Comparison of ENCODE assay signal across 21 cellular contexts in genomic region chr9:129104051-129104450, GRCh38. TPM values are rescaled to one million over a fixed set of nuclear protein-coding genes. Genes with fewer than 3 reads are reported as not detected.
DNase-seq lines count a peak whose midpoint lies in the region; ATAC-seq and TF ChIP-seq lines count a peak whose summit lies in the region.
"Had no signal": no experiment of that assay in that cellular context is flagged by ENCODE, and none has a peak within 500 bp of the region (broad histone marks: within the 10 kb centered on the region; RNA-seq: fewer than 3 reads in every experiment).

No MANE protein-coding gene starts in this region.

- no peaks in the 10 kb centered on the region for H3K36me3 Mint-ChIP-seq in activated CD4-positive, alpha-beta T cell treated with anti-CD3 and anti-CD28 coated beads, Interleukin-2, amount 10 ng/mL, durations not matched to agents 7 days and 5 days (ENCODE audit: low read depth)

- no peak overlapping the region for H3K9ac ChIP-seq in neuronal stem cell (ENCODE audit: low read depth, low read length, poor library complexity)
- H3K9ac ChIP-seq: BLaER1 treated with 17β-estradiol and CSF1 and Interleukin-3, amounts not matched to agents 10 nM and 100 nM had no signal

- no CpG with 5 or more reads among the region's 11 CpGs for WGBS in neuronal stem cell (ENCODE audit: extremely low coverage in 2 of 2, insufficient read length in 2 of 2, insufficient replicate concordance in 1 of 2), 2 donors
- 63 to 85% (median 67%) methylated on average over 11 of the region's 11 CpGs for WGBS in psoas muscle, 3 donors

- H3K27ac ChIP-seq in RWPE1 (peak overlapping the region; percentile 68), neuronal stem cell (replicated peaks; ENCODE audit: low read length) (no peak overlapping the region), psoas muscle (peak overlapping the region; percentile 84)
- H3K27ac ChIP-seq: A549; BLaER1 treated with 17β-estradiol and CSF1 and Interleukin-3, amounts not matched to agents 10 nM and 100 nM had no signal

- H2BK5ac ChIP-seq in neuronal stem cell (ENCODE audit: low read length): no peak overlapping the region

- POLR2A ChIA-PET in RWPE1 (lab: Yijun Ruan, JAX; ENCODE audit: low non-redundant PET): interaction anchor here (1.8 kb wide), 1 partner anchor 23 kb away, joined by 7 read pairs; the partner anchor contains the start of gene DOLPP1
- POLR2A ChIA-PET in activated CD4-positive, alpha-beta T cell treated with anti-CD3 and anti-CD28 coated beads, Interleukin-2, amount 10 ng/mL, durations not matched to agents 7 days and 5 days (lab: Charles Lee): no interaction called here

- no peak overlapping the region for H3K27ac Mint-ChIP-seq in activated CD4-positive, alpha-beta T cell treated with anti-CD3 and anti-CD28 coated beads, Interleukin-2, amount 10 ng/mL, durations not matched to agents 7 days and 5 days
- H3K27ac Mint-ChIP-seq: CD4-positive, alpha-beta T cell; CD8-positive, alpha-beta memory T cell had no signal

- H4K8ac ChIP-seq in neuronal stem cell (ENCODE audit: low read depth, low read length): no peak overlapping the region

- H3K4me3 ChIP-seq in neuronal stem cell (ENCODE audit: low read length in 2 of 2) (no peak overlapping the region), psoas muscle (peak overlapping the region; percentile 38)
- H3K4me3 ChIP-seq: A549; BLaER1 treated with 17β-estradiol and CSF1 and Interleukin-3, amounts not matched to agents 10 nM and 100 nM had no signal

- H3K9me3 ChIP-seq in neuronal stem cell (replicated peaks in 1 of 2; ENCODE audit: control insufficient read depth in 2 of 2, insufficient read depth in 1 of 2, low read depth in 1 of 2, low read length in 2 of 2): no peaks in the 10 kb centered on the region
- no peaks in the 10 kb centered on the region for H3K9me3 ChIP-seq in psoas muscle
- H3K9me3 ChIP-seq: A549; BE2C; BLaER1 treated with 17β-estradiol and CSF1 and Interleukin-3, amounts not matched to agents 10 nM and 100 nM had no signal

- H3K14ac ChIP-seq in neuronal stem cell (ENCODE audit: low read length): no peak overlapping the region

- TF ChIP-seq CTCF in RWPE1 (conservative IDR thresholded peaks at IDR 0.05; ENCODE audit: low read depth): no peak
- TF ChIP-seq CTCF in psoas muscle (IDR thresholded peaks at IDR 0.05): no peak

- H2BK15ac ChIP-seq in neuronal stem cell (ENCODE audit: low read length): no peak overlapping the region

- no peak overlapping the region for H3K4ac ChIP-seq in neuronal stem cell (ENCODE audit: low read length)

- DNase-seq in D341Med (ENCODE audit: low spot score) (peak; percentile 19), RWPE1 (ENCODE audit: low spot score) (no peak), neuronal stem cell (ENCODE audit: low spot score) (no peak), psoas muscle (no peak), GOT3 (lab: John Stamatoyannopoulos, UW) (no peak), SHP77 (lab: John Stamatoyannopoulos, UW) (no peak)
- DNase-seq in activated CD4-positive, alpha-beta T cell treated with anti-CD3 and anti-CD28 coated beads, Interleukin-2, amount 10 ng/mL, durations not matched to agents 7 days and 5 days: no peak
- DNase-seq: 8988T; ACHN; AML-193; BE2C; CD4-positive, alpha-beta T cell; CD8-positive, alpha-beta memory T cell; DMS53; DMS79 treated with DMSO at 0.1 percent for 48 hours; GF-D8; HCEC 1CT had no signal

- no peak overlapping the region for H4K91ac ChIP-seq in neuronal stem cell (ENCODE audit: low read depth, low read length, poor library complexity)

- H3K4me3 Mint-ChIP-seq in activated CD4-positive, alpha-beta T cell treated with anti-CD3 and anti-CD28 coated beads, Interleukin-2, amount 10 ng/mL, durations not matched to agents 7 days and 5 days: no peak overlapping the region
- H3K4me3 Mint-ChIP-seq: CD14-positive monocyte; CD4-positive, alpha-beta T cell; CD8-positive, alpha-beta memory T cell had no signal

- no peak overlapping the region for H2BK120ac ChIP-seq in neuronal stem cell (ENCODE audit: low read depth, low read length)

- H2AFZ ChIP-seq in neuronal stem cell (ENCODE audit: low read length): no peak overlapping the region

- no peak overlapping the region for H2AK5ac ChIP-seq in neuronal stem cell (ENCODE audit: low read depth, low read length)

- H3K79me1 ChIP-seq in neuronal stem cell (ENCODE audit: low read depth, low read length): peaks cover 2% of the 10 kb centered on the region

- no peaks in the 10 kb centered on the region for H3K9me3 Mint-ChIP-seq in activated CD4-positive, alpha-beta T cell treated with anti-CD3 and anti-CD28 coated beads, Interleukin-2, amount 10 ng/mL, durations not matched to agents 7 days and 5 days
- H3K9me3 Mint-ChIP-seq: CD4-positive, alpha-beta T cell; CD8-positive, alpha-beta memory T cell had no signal

- no peak overlapping the region for H3K23ac ChIP-seq in neuronal stem cell (ENCODE audit: low read depth, low read length, poor library complexity)

- H3K4me1 ChIP-seq in neuronal stem cell (ENCODE audit: control insufficient read depth in 2 of 2, insufficient read depth in 1 of 2, low read depth in 1 of 2, low read length in 2 of 2) (no peaks in the 10 kb centered on the region), psoas muscle (peaks cover 36% of the 10 kb centered on the region)

- H3K27me3 Mint-ChIP-seq in activated CD4-positive, alpha-beta T cell treated with anti-CD3 and anti-CD28 coated beads, Interleukin-2, amount 10 ng/mL, durations not matched to agents 7 days and 5 days: no peaks in the 10 kb centered on the region
- H3K27me3 Mint-ChIP-seq: CD4-positive, alpha-beta T cell; CD8-positive, alpha-beta memory T cell had no signal

- ATAC-seq in psoas muscle: peak; percentile 11 to 28 (median 17)
- ATAC-seq in HG02588 (IDR thresholded peaks at IDR 0.05; ENCODE audit: unreplicated experiment): no peak

- CTCF ChIA-PET in RWPE1 (lab: Yijun Ruan, JAX): interaction anchor here (1.2 to 1.8 kb wide), 3 partner anchors 10 to 41 kb away, joined by 4 to 15 read pairs (median 12); no protein-coding TSS in a partner anchor
- CTCF ChIA-PET in activated CD4-positive, alpha-beta T cell treated with anti-CD3 and anti-CD28 coated beads, Interleukin-2, amount 10 ng/mL, durations not matched to agents 7 days and 5 days (lab: Charles Lee): interaction anchor here (1.4 kb wide), 1 partner anchor 35 kb away, joined by 3 read pairs; no protein-coding TSS in a partner anchor

- no peak overlapping the region for H2BK12ac ChIP-seq in neuronal stem cell (ENCODE audit: low read length)

- peaks cover 0 to 1% (median 0%) of the 10 kb centered on the region in 3 experiments for H3K27me3 ChIP-seq in neuronal stem cell (ENCODE audit: control insufficient read depth in 3 of 3, insufficient read depth in 3 of 3, low read depth in 1 of 3, low read length in 3 of 3)
- no peaks in the 10 kb centered on the region for H3K27me3 ChIP-seq in psoas muscle (ENCODE audit: insufficient read depth in 3 of 3, low read length in 2 of 3)
- H3K27me3 ChIP-seq: BE2C; BLaER1 treated with 17β-estradiol and CSF1 and Interleukin-3, amounts not matched to agents 10 nM and 100 nM had no signal

- H3K36me3 ChIP-seq in neuronal stem cell (replicated peaks in 1 of 2; ENCODE audit: control insufficient read depth in 2 of 2, insufficient read depth in 2 of 2, low read length in 2 of 2) (peaks cover 0 to 11% of the 10 kb centered on the region in 2 donors), psoas muscle (ENCODE audit: insufficient read depth in 1 of 2, low read depth in 1 of 2) (peaks cover 0 to 53% of the 10 kb centered on the region in 2 donors)
- H3K36me3 ChIP-seq: BE2C had no signal

- H3K18ac ChIP-seq in neuronal stem cell (ENCODE audit: low read length): peak overlapping the region; percentile 57

- peaks cover 7% of the 10 kb centered on the region for H3K4me1 Mint-ChIP-seq in activated CD4-positive, alpha-beta T cell treated with anti-CD3 and anti-CD28 coated beads, Interleukin-2, amount 10 ng/mL, durations not matched to agents 7 days and 5 days

- H3K4me2 ChIP-seq in neuronal stem cell (ENCODE audit: insufficient read depth, low read length, poor library complexity, severe bottlenecking): no peak overlapping the region
- H3K4me2 ChIP-seq: A549; BLaER1 treated with 17β-estradiol and CSF1 and Interleukin-3, amounts not matched to agents 10 nM and 100 nM had no signal

- intact Hi-C loops in psoas muscle (cut with DNase I): no loop called here

RNA-seq across cellular contexts. Expression of gene CRAT, which starts 6.5 kb away (rescaled TPM):
- 12.9 TPM for polyA plus RNA-seq in neuronal stem cell (2013, experiment 1 of 2)
- polyA plus RNA-seq in neuronal stem cell (2013, experiment 2 of 2): 12.1 TPM
- total RNA-seq in psoas muscle: 100 to 1,000 TPM; 123 to 229 (median 164) TPM
- 100 to 1,000 TPM in 2 of 3 donors, 10 to 100 TPM in 1; 88.7 to 106 (median 100) TPM for polyA plus RNA-seq in psoas muscle
- total RNA-seq in activated CD4-positive, alpha-beta T cell treated with anti-CD3 and anti-CD28 coated beads, Interleukin-2, amount 10 ng/mL, durations not matched to agents 7 days and 5 days: 10 to 100 TPM; 20.4 to 25.2 TPM

RNA-seq across cellular contexts. Expression of gene PTPA, which starts 7.2 kb away (rescaled TPM):
- polyA plus RNA-seq in neuronal stem cell (2013, experiment 1 of 2): 74.5 TPM
- 76.7 TPM for polyA plus RNA-seq in neuronal stem cell (2013, experiment 2 of 2)
- total RNA-seq in psoas muscle: 100 to 1,000 TPM in 2 of 4 donors, 10 to 100 TPM in 2; 95.1 to 110 (median 102) TPM
- polyA plus RNA-seq in psoas muscle: 100 to 1,000 TPM in 1 of 3 donors, 10 to 100 TPM in 2; 54.1 to 109 (median 83.1) TPM
- 100 to 1,000 TPM in 1 of 2 experiments, 10 to 100 TPM in 1; 96.4 to 111 TPM for total RNA-seq in activated CD4-positive, alpha-beta T cell treated with anti-CD3 and anti-CD28 coated beads, Interleukin-2, amount 10 ng/mL, durations not matched to agents 7 days and 5 days

RNA-seq across cellular contexts. Expression of gene DOLPP1, which starts 23.1 kb away (rescaled TPM):
- 34.9 TPM for polyA plus RNA-seq in neuronal stem cell (2013, experiment 1 of 2)
- 34.1 TPM for polyA plus RNA-seq in neuronal stem cell (2013, experiment 2 of 2)
- 1 to 10 TPM; 2.1 to 4.7 (median 4.2) TPM for total RNA-seq in psoas muscle
- 1 to 10 TPM; 2.3 to 5.2 (median 4.7) TPM for polyA plus RNA-seq in psoas muscle
- total RNA-seq in activated CD4-positive, alpha-beta T cell treated with anti-CD3 and anti-CD28 coated beads, Interleukin-2, amount 10 ng/mL, durations not matched to agents 7 days and 5 days: 10 to 100 TPM; 19.5 to 19.6 TPM

Comparison
In these comparisons a context has a peak if more than half of its experiments do, and no peak if none do; other contexts are left out.
1. RNA of gene CRAT, which starts 6.5 kb away (total RNA-seq): 123 to 229 TPM in psoas muscle; 20.4 to 25.2 TPM in activated CD4-positive, alpha-beta T cell treated with anti-CD3 and anti-CD28 coated beads, Interleukin-2, amount 10 ng/mL, durations not matched to agents 7 days and 5 days; every median in the first group is over 4 times any median in the second.